Comparison of ENCODE assay signal across 16 cellular contexts in genomic region chr18:1774261-1774660, GRCh38.
A peak's percentile ranks its signal among the peaks of the same experiment; 100 is the strongest.
DNase-seq lines count a peak whose midpoint lies in the region; ATAC-seq lines count a peak whose summit lies in the region.
"Had no signal": no experiment of that assay in that cellular context is flagged by ENCODE, and none has a peak within 500 bp of the region (broad histone marks: within the 10 kb centered on the region; RNA-seq: fewer than 3 reads in every experiment).

No MANE protein-coding gene starts in this region.

- no peak overlapping the region for H3K27ac ChIP-seq in effector memory CD4-positive, alpha-beta T cell (ENCODE audit: insufficient read depth, low read length, poor library complexity, severe bottlenecking)
- H3K27ac ChIP-seq: A549, C4-2B, GM23248 had no signal

- H3K27me3 ChIP-seq in effector memory CD4-positive, alpha-beta T cell (replicated peaks; ENCODE audit: control insufficient read depth, insufficient read depth, low read length, poor library complexity, severe bottlenecking), result no peaks in the 10 kb centered on the region
- H3K27me3 ChIP-seq: BE2C had no signal

- no peak for ATAC-seq in GM21390 (IDR thresholded peaks at IDR 0.05; ENCODE audit: unreplicated experiment)
- ATAC-seq: A549; CD8-positive, alpha-beta T cell; HCT116 had no signal

- no peak overlapping the region for H3K4me3 ChIP-seq in effector memory CD4-positive, alpha-beta T cell (ENCODE audit: insufficient read depth, low read depth, low read length, poor library complexity, severe bottlenecking)
- H3K4me3 ChIP-seq: A549, GM23248 had no signal

- no peaks in the 10 kb centered on the region for H3K36me3 ChIP-seq in effector memory CD4-positive, alpha-beta T cell (ENCODE audit: control insufficient read depth, insufficient read depth, low read length)
- H3K36me3 ChIP-seq: BE2C had no signal

- no peaks in the 10 kb centered on the region for H3K9me3 ChIP-seq in effector memory CD4-positive, alpha-beta T cell (ENCODE audit: control insufficient read depth, low read length)
- H3K9me3 ChIP-seq: A549, BE2C had no signal

- DNase-seq in HuH-7 (ENCODE audit: low spot score), result peak; percentile 32
- peak; percentile 28 for DNase-seq in NCI-H146 (lab: John Stamatoyannopoulos, UW)
- DNase-seq in NCI-H774 (lab: John Stamatoyannopoulos, UW), result peak; percentile 7
- DNase-seq in mucosa of gallbladder (ENCODE audit: low spot score), result peak; percentile 10
- no peak for DNase-seq in effector memory CD4-positive, alpha-beta T cell
- DNase-seq in NK-92 (lab: John Stamatoyannopoulos, UW; ENCODE audit: unreplicated experiment), result no peak
- DNase-seq: BE2C; CD8-positive, alpha-beta T cell; COR-L47; GF-D8; GM23248; IMR-90 had no signal

- H3K4me1 ChIP-seq in effector memory CD4-positive, alpha-beta T cell (ENCODE audit: control insufficient read depth, insufficient read depth, low read length, poor library complexity, severe bottlenecking), result no peaks in the 10 kb centered on the region
- H3K4me1 ChIP-seq: A549, BE2C had no signal

Comparison
In these comparisons a context has a peak if more than half of its experiments do, and no peak if none do; other contexts are left out.
1. DNase-seq: peak in HuH-7 (single experiment), NCI-H146 (single experiment), NCI-H774 (single experiment) and mucosa of gallbladder (single experiment); none in effector memory CD4-positive, alpha-beta T cell (0 of 3) and NK-92 (single experiment).